15 cellular contexts compared by ENCODE assay signal in genomic region chr1:228210076-228210651, GRCh38. TPM values are rescaled to one million over a fixed set of nuclear protein-coding genes. Genes with fewer than 3 reads are reported as not detected.
DNase-seq lines count a peak whose midpoint lies in the region; ATAC-seq and TF ChIP-seq lines count a peak whose summit lies in the region.
"Had no signal": no experiment of that assay in that cellular context is flagged by ENCODE, and none has a peak within 500 bp of the region (broad histone marks: within the 10 kb centered on the region; RNA-seq: fewer than 3 reads in every experiment).

No MANE protein-coding gene starts in this region.

- H3K9me2 ChIP-seq in GM23248 (ENCODE audit: insufficient read depth), result no peaks in the 10 kb centered on the region
- no peaks in the 10 kb centered on the region for H3K9me2 ChIP-seq in PC-3 (replicated peaks; ENCODE audit: low read length)

- no peaks in the 10 kb centered on the region for H3K9me3 ChIP-seq in GM23248 (ENCODE audit: low read depth)
- no peaks in the 10 kb centered on the region for H3K9me3 ChIP-seq in PC-3 (ENCODE audit: low read length)
- H3K9me3 ChIP-seq in A673 (ENCODE audit: low read depth, low read length, poor library complexity, severe bottlenecking), result no peaks in the 10 kb centered on the region
- H3K9me3 ChIP-seq: body of pancreas had no signal

- no peaks in the 10 kb centered on the region for H3K79me2 ChIP-seq in GM23248 (ENCODE audit: insufficient read depth)
- no peaks in the 10 kb centered on the region for H3K79me2 ChIP-seq in PC-3 (ENCODE audit: low read length)
- H3K79me2 ChIP-seq: parathyroid adenoma had no signal

- H4K20me1 ChIP-seq in GM23248 (ENCODE audit: insufficient read depth) (no peaks in the 10 kb centered on the region), PC-3 (ENCODE audit: low read length) (no peaks in the 10 kb centered on the region)

- no peak overlapping the region for H3K27ac Mint-ChIP-seq in nephron
- H3K27ac Mint-ChIP-seq: B cell had no signal

- H3K4me1 ChIP-seq in GM23248 (ENCODE audit: insufficient read depth), result no peaks in the 10 kb centered on the region
- no peaks in the 10 kb centered on the region for H3K4me1 ChIP-seq in PC-3 (ENCODE audit: insufficient read depth, low read length)
- H3K4me1 ChIP-seq in A673 (ENCODE audit: insufficient read depth, low read length, poor library complexity, severe bottlenecking), result peaks cover 3% of the 10 kb centered on the region

- H3K9me3 Mint-ChIP-seq in nephron, result no peaks in the 10 kb centered on the region

- peaks cover 12% of the 10 kb centered on the region for H3K4me1 Mint-ChIP-seq in nephron

- no peak overlapping the region for H3K27ac ChIP-seq in GM23248
- no peak overlapping the region for H3K27ac ChIP-seq in PC-3 (ENCODE audit: low read length)
- H3K27ac ChIP-seq in epithelial cell of prostate, result no peak overlapping the region
- H3K27ac ChIP-seq in A673 (ENCODE audit: low read depth, low read length, poor library complexity, severe bottlenecking), result no peak overlapping the region
- H3K27ac ChIP-seq: body of pancreas, parathyroid adenoma had no signal

- in situ Hi-C loops in GM23248 (cut with MboI), result no loop called here

- no peaks in the 10 kb centered on the region for H3F3A ChIP-seq in GM23248 (ENCODE audit: insufficient read depth)
- H3F3A ChIP-seq in PC-3 (ENCODE audit: low read length, unreplicated experiment), result no peaks in the 10 kb centered on the region

- H3K4me3 Mint-ChIP-seq in nephron, result peak overlapping the region in 2 of 3 experiments; percentile 5 to 39

- no peak overlapping the region for H2AFZ ChIP-seq in GM23248
- H2AFZ ChIP-seq in PC-3 (ENCODE audit: low read length), result no peak overlapping the region
- H2AFZ ChIP-seq: parathyroid adenoma had no signal

- 69 to 70% methylated on average over 7 to 10 of the region's 11 CpGs for WGBS in GM23248 (ENCODE audit: low coverage in 1 of 2, low lambda C conversion rate in 2 of 2, missing lambda C conversion rate in 2 of 2), 2 experiments

- no peak overlapping the region for H3K4me3 ChIP-seq in GM23248
- no peak overlapping the region for H3K4me3 ChIP-seq in PC-3 (ENCODE audit: low read length)
- no peak overlapping the region for H3K4me3 ChIP-seq in A673 (ENCODE audit: low read depth, low read length, poor library complexity, severe bottlenecking)
- H3K4me3 ChIP-seq: body of pancreas, GM12878 had no signal

- H3K27me3 Mint-ChIP-seq in nephron (ENCODE audit: low read depth), result peaks cover 3% of the 10 kb centered on the region

- intact Hi-C loops in PC-3 (cut with micrococcal nuclease) (no loop called here), A673 (cut with micrococcal nuclease; ENCODE audit: unreplicated experiment) (no loop called here)

- H3K9ac ChIP-seq in GM23248 (no peak overlapping the region), PC-3 (ENCODE audit: low read length) (no peak overlapping the region)
- H3K9ac ChIP-seq: parathyroid adenoma had no signal

- CTCF ChIA-PET in PC-3 (lab: Charles Lee), result no interaction called here
- CTCF ChIA-PET in A673 (lab: Charles Lee), result no interaction called here

- POLR2A ChIA-PET in PC-3 (lab: Charles Lee; ENCODE audit: unreplicated experiment), result no interaction called here
- POLR2A ChIA-PET in A673 (lab: Charles Lee; ENCODE audit: low non-redundant PET), result no interaction called here

- H3K36me3 ChIP-seq in GM23248 (ENCODE audit: low read depth) (no peaks in the 10 kb centered on the region), PC-3 (ENCODE audit: low read depth, low read length) (no peaks in the 10 kb centered on the region), A673 (ENCODE audit: insufficient read depth, low read length, poor library complexity, severe bottlenecking) (no peaks in the 10 kb centered on the region)

- TF ChIP-seq CTCF in PC-3 (conservative IDR thresholded peaks at IDR 0.05; ENCODE audit: low read depth, low read length) (no peak), nephron (IDR thresholded peaks at IDR 0.05; ENCODE audit: unreplicated experiment in 3 of 3) (no peak), A673 (conservative IDR thresholded peaks at IDR 0.05; ENCODE audit: low read depth, low read length) (no peak)

- H3K27me3 ChIP-seq in GM23248 (replicated peaks; ENCODE audit: insufficient read depth) (no peaks in the 10 kb centered on the region), PC-3 (ENCODE audit: low read length) (no peaks in the 10 kb centered on the region), A673 (replicated peaks; ENCODE audit: insufficient read depth, low read depth, low read length, poor library complexity) (no peaks in the 10 kb centered on the region)

- DNase-seq in GM23248 (peak; percentile 16), PC-3 (peak; percentile 70), epithelial cell of prostate (ENCODE audit: low read depth, low spot score) (peak; percentile 52), left lobe of liver (ENCODE audit: low spot score) (no peak), A673 (ENCODE audit: low spot score) (no peak), NCI-H1092 treated with DMSO at 0.1 percent for 48 hours (lab: John Stamatoyannopoulos, UW) (no peak)
- DNase-seq: activated effector memory CD4-positive, alpha-beta T cell treated with anti-CD3 and anti-CD28 coated beads, Interleukin-2, amount 50 U/mL, for 16 hours; body of pancreas; effector CD4-positive, alpha-beta T cell; MM.1S had no signal

- H3K4me2 ChIP-seq in GM23248 (ENCODE audit: unreplicated experiment) (no peak overlapping the region), PC-3 (ENCODE audit: low read length) (no peak overlapping the region)

- BruUV-seq in PC-3 (replicated peaks; lab: Mats Ljungman, UMichigan) (no TSS peak), A673 (replicated peaks; lab: Mats Ljungman, UMichigan) (no TSS peak)

- no peaks in the 10 kb centered on the region for H3K36me3 Mint-ChIP-seq in nephron (ENCODE audit: low read depth)

- peak; percentile 42 for ATAC-seq in PC-3
- no peak for ATAC-seq in HG03378 (IDR thresholded peaks at IDR 0.05; ENCODE audit: unreplicated experiment)
- ATAC-seq in left lobe of liver, result no peak
- ATAC-seq: body of pancreas, GM12878 had no signal

RNA-seq across cellular contexts. Expression of gene OBSCN, which starts 2.3 kb away (rescaled TPM):
- 3.0 and 5.2 TPM in 2 replicates for total RNA-seq in GM23248 (2014; rRNA removed; shearing (Covaris generic))
- polyA plus RNA-seq in GM23248 (2016; fragmentation: Nextera tagmentation; extraction: Ambion mirVana), result 1.1 and 1.3 TPM in 2 replicates
- total RNA-seq in PC-3 (2014; rRNA removed) (29.1 and 42.7 TPM in 2 replicates), left lobe of liver (3.1 TPM), A673 (2021) (37.7 and 41.2 TPM in 2 replicates)

RNA-seq across cellular contexts. Expression of gene IBA57, which starts 44.6 kb away (rescaled TPM):
- total RNA-seq in GM23248 (2014; rRNA removed; shearing (Covaris generic)), result 2.9 and 6.2 TPM in 2 replicates
- 2.0 and 3.3 TPM in 2 replicates for polyA plus RNA-seq in GM23248 (2016; fragmentation: Nextera tagmentation; extraction: Ambion mirVana)
- total RNA-seq in PC-3 (2014; rRNA removed) (13.3 and 18.3 TPM in 2 replicates), left lobe of liver (9.8 TPM), A673 (2021) (10.6 and 12.1 TPM in 2 replicates)

Comparison
In these comparisons a context has a peak if more than half of its experiments do, and no peak if none do; other contexts are left out.
1. DNase-seq: peak in GM23248 (single experiment), PC-3 (single experiment) and epithelial cell of prostate (single experiment); none in left lobe of liver (single experiment), A673 (single experiment) and NCI-H1092 treated with DMSO at 0.1 percent for 48 hours (single experiment).